Comparison of ENCODE assay signal across 22 cellular contexts in the genomic region with DNA sequence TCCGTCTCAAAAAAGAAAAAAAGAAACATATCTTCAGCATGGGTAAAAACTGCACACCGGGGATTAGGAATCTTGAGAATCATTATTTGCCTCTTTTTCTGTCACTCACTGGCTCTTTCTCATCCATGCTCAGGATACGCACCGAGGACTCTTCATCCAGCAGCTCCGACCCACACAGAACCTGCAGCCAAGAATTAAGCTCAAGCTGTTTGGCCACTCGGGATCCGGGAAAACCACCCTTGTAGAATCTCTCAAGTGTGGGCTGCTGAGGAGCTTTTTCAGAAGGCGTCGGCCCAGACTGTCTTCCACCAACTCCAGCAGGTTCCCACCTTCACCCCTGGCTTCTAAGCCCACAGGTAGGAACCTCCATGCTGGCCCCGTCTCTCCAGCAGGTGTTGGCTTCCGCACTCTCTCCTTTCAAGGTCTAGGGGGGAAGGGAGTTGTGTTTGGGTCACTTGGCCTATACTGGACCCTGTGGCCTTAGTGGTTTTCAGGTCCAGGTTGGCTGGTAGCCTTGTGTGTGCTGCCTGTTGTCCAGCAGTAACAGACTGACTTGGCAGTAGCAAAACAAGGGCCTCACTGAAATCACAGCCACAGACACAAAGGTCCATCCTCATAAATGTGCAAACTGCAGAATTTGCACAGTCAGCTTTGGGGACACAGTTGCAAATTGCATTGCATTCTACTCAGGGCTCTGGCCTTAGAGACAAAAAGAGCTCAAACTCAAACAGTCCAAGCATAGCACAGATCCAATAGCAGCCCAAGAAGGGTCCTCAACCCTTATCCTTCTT.
"Had no signal": no experiment of that assay in that cellular context is flagged by ENCODE, and none has a peak within 500 bp of the region (broad histone marks: within the 10 kb centered on the region; RNA-seq: fewer than 3 reads in every experiment).

No MANE protein-coding gene starts in this region.

- H3K27me3 Mint-ChIP-seq: activated CD4-positive, alpha-beta T cell treated with anti-CD3 and anti-CD28 coated beads, Interleukin-2, amount 10 ng/mL, durations not matched to agents 7 days and 5 days; activated CD8-positive, alpha-beta T cell treated with anti-CD3 and anti-CD28 coated beads for 36 hours; natural killer cell treated with Interleukin-12 subunit alpha and Interleukin-12 subunit beta and Interleukin-15 and Interleukin-18, amount 100 ng/mL, for 72 hours; stimulated activated naive CD8-positive, alpha-beta T cell treated with anti-CD3 and anti-CD28 coated beads, Interleukin-15, Interleukin-2, amounts not matched to agents 100 ng/mL and 50 ng/mL, for 24 hours had no signal

- H3K27ac ChIP-seq: epithelial cell of prostate, heart right ventricle, prostate gland, tibial artery, WERI-Rb-1 had no signal

- H3K9me3 Mint-ChIP-seq: activated CD4-positive, alpha-beta T cell treated with anti-CD3 and anti-CD28 coated beads, Interleukin-2, amount 10 ng/mL, durations not matched to agents 7 days and 5 days; activated CD8-positive, alpha-beta T cell treated with anti-CD3 and anti-CD28 coated beads for 36 hours; activated naive CD4-positive, alpha-beta T cell treated with anti-CD3 and anti-CD28 coated beads, Interleukin-2, amount 50 U/mL, for 72 hours; activated T-cell treated with anti-CD3 and anti-CD28 coated beads, Interleukin-2, amount 50 U/mL, for 24 hours; natural killer cell treated with Interleukin-12 subunit alpha and Interleukin-12 subunit beta and Interleukin-15 and Interleukin-18, amount 100 ng/mL, for 72 hours; stimulated activated naive CD8-positive, alpha-beta T cell treated with anti-CD3 and anti-CD28 coated beads, Interleukin-15, Interleukin-2, amounts not matched to agents 100 ng/mL and 50 ng/mL, for 24 hours had no signal

- H3K36me3 Mint-ChIP-seq: activated naive CD4-positive, alpha-beta T cell treated with anti-CD3 and anti-CD28 coated beads, Interleukin-2, amount 50 U/mL, for 72 hours; natural killer cell treated with Interleukin-12 subunit alpha and Interleukin-12 subunit beta and Interleukin-15 and Interleukin-18, amount 100 ng/mL, for 72 hours had no signal

- H3K27me3 ChIP-seq: dorsolateral prefrontal cortex, heart right ventricle, tibial artery had no signal

- H3K36me3 ChIP-seq: prostate gland had no signal

- H3K4me1 ChIP-seq: prostate gland had no signal

- H3K27ac Mint-ChIP-seq: activated CD4-positive, alpha-beta T cell treated with anti-CD3 and anti-CD28 coated beads, Interleukin-2, amount 10 ng/mL, durations not matched to agents 7 days and 5 days; activated CD8-positive, alpha-beta T cell treated with anti-CD3 and anti-CD28 coated beads for 36 hours; activated naive CD4-positive, alpha-beta T cell treated with anti-CD3 and anti-CD28 coated beads, Interleukin-2, amount 50 U/mL, for 72 hours; activated T-cell treated with anti-CD3 and anti-CD28 coated beads, Interleukin-2, amount 50 U/mL, for 24 hours; activated T-helper 17 cell treated with anti-CD3 and anti-CD28 coated beads, Interleukin-2, amount 50 U/mL, for 72 hours; natural killer cell treated with Interleukin-12 subunit alpha and Interleukin-12 subunit beta and Interleukin-15 and Interleukin-18, amount 100 ng/mL, for 72 hours; stimulated activated naive CD8-positive, alpha-beta T cell treated with anti-CD3 and anti-CD28 coated beads, Interleukin-15, Interleukin-2, amounts not matched to agents 100 ng/mL and 50 ng/mL, for 24 hours had no signal

- H3K9me3 ChIP-seq: heart right ventricle, prostate gland, tibial artery had no signal

- DNase-seq: activated CD4-positive, alpha-beta T cell treated with anti-CD3 and anti-CD28 coated beads, Interleukin-2, amount 10 ng/mL, durations not matched to agents 7 days and 5 days; activated CD4-positive, CD25-positive, alpha-beta regulatory T cell treated with anti-CD3 and anti-CD28 coated beads, Interleukin-2, amount 50 U/mL, for 72 hours; activated CD8-positive, alpha-beta T cell treated with anti-CD3 and anti-CD28 coated beads for 36 hours; activated T-cell treated with anti-CD3 and anti-CD28 coated beads, Interleukin-2, amount 50 U/mL, for 24 hours; aorta; central memory CD4-positive, alpha-beta T cell; heart right ventricle; kidney; midbrain; stimulated activated CD4-positive, alpha-beta T cell treated with anti-CD3 and anti-CD28 coated beads, Interleukin-12 subunit alpha, Interleukin-12 subunit beta, amount 100 ng/mL, for 4 hours; stimulated activated CD4-positive, alpha-beta T cell treated with anti-CD3 and anti-CD28 coated beads, Interleukin-4, amount 100 ng/mL, for 4 hours; tibial artery; WERI-Rb-1 had no signal

- ATAC-seq: activated CD8-positive, alpha-beta T cell treated with anti-CD3 and anti-CD28 coated beads for 36 hours; activated naive CD4-positive, alpha-beta T cell treated with anti-CD3 and anti-CD28 coated beads, Interleukin-2, amount 50 U/mL, for 72 hours; activated T-helper 17 cell treated with anti-CD3 and anti-CD28 coated beads, Interleukin-2, amount 50 U/mL, for 72 hours; heart right ventricle; natural killer cell treated with Interleukin-12 subunit alpha and Interleukin-12 subunit beta and Interleukin-15 and Interleukin-18, amount 100 ng/mL, for 72 hours had no signal

- H3K4me3 Mint-ChIP-seq: activated CD4-positive, alpha-beta T cell treated with anti-CD3 and anti-CD28 coated beads, Interleukin-2, amount 10 ng/mL, durations not matched to agents 7 days and 5 days; activated CD8-positive, alpha-beta T cell treated with anti-CD3 and anti-CD28 coated beads for 36 hours; activated T-cell treated with anti-CD3 and anti-CD28 coated beads, Interleukin-2, amount 50 U/mL, for 24 hours; activated T-helper 17 cell treated with anti-CD3 and anti-CD28 coated beads, Interleukin-2, amount 50 U/mL, for 72 hours; natural killer cell treated with Interleukin-12 subunit alpha and Interleukin-12 subunit beta and Interleukin-15 and Interleukin-18, amount 100 ng/mL, for 72 hours; stimulated activated naive CD8-positive, alpha-beta T cell treated with anti-CD3 and anti-CD28 coated beads, Interleukin-15, Interleukin-2, amounts not matched to agents 100 ng/mL and 50 ng/mL, for 24 hours had no signal

- H3K4me3 ChIP-seq: dorsolateral prefrontal cortex, heart right ventricle, prostate gland, tibial artery had no signal

- FAIRE-seq: kidney, TTC549, urothelium cell line had no signal
